Comparison of ENCODE assay signal across 10 cellular contexts in the genomic region with DNA sequence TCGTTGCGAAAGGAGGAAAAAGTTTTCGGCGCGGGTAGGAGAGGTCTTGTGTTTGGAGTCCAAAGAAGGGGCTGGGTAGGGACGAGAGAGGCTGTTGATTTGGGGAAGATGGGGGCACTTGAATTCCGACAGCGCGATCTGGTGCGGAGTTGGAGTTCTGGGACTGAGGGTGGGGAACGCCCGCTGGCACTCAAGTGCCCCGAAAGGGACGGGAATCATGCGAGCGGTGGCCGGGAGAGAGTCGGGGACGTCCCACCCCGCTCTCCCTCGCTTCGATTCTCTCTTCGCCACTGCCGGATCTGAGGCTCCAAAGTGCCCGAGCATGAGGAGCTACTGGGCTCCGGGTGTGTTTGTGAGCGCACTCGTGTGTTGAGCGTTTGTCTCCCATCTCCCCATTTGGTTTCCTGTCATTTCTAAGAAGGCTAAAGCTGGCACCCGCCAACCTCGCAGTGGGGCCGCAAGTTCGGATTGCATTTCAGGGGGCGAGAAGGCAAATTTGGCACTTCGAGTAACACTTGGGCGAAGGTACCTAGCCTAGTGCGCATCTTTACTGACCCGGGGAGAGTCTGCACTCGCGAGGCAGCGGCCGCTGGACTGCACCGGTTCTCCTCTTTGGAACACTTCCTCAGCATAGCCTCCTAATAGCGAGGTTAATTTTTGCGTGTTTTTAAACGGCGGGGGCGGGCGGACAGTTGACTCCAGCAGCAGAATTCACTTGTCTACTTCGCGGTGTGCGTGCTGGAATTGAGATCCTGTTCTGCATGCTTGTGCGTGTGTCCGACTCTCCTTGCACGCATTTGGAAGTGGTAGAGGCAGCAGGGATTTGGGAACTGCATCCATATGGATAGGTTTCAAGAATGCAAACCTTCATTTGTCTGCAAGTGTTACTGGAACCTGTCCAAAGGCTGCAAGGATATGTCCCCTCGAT. TPM values are rescaled to one million over a fixed set of nuclear protein-coding genes. Genes with fewer than 3 reads are reported as not detected.
DNase-seq lines count a peak whose midpoint lies in the region; ATAC-seq and TF ChIP-seq lines count a peak whose summit lies in the region.
"Had no signal": no experiment of that assay in that cellular context is flagged by ENCODE, and none has a peak within 500 bp of the region (broad histone marks: within the 10 kb centered on the region; RNA-seq: fewer than 3 reads in every experiment).

No MANE protein-coding gene starts in this region.

- no peaks in the 10 kb centered on the region for H4K20me1 ChIP-seq in H9 (ENCODE audit: control insufficient read depth, insufficient read depth, insufficient read length)

- H3K9me3 Mint-ChIP-seq in H9 (peaks cover 0 to 2% of the 10 kb centered on the region in 2 experiments; a peak in 3 of 5 replicates), T-cell (no peaks in the 10 kb centered on the region)

- no peak for TF ChIP-seq CTCF in H9 (conservative IDR thresholded peaks at IDR 0.05)
- TF ChIP-seq CTCF in left ventricle myocardium inferior (IDR thresholded peaks at IDR 0.05; ENCODE audit: borderline replicate concordance) = no peak
- TF ChIP-seq CTCF in sigmoid colon (IDR thresholded peaks at IDR 0.05) = no peak

- no peak overlapping the region for H2BK120ac ChIP-seq in H9 (ENCODE audit: low read depth, low read length, poor library complexity, severe bottlenecking)

- no peak overlapping the region for H2BK15ac ChIP-seq in H9 (ENCODE audit: low read depth, low read length)

- H3K4me1 Mint-ChIP-seq in H9 (peaks cover 17 to 23% of the 10 kb centered on the region in 2 experiments), T-cell (peaks cover 23 to 26% (median 24%) of the 10 kb centered on the region in 3 donors)
- H3K4me1 Mint-ChIP-seq: IgD-negative memory B cell had no signal

- peak; percentile 50 for DNase-seq in H9
- no peak for DNase-seq in T-cell
- no peak for DNase-seq in left ventricle myocardium inferior
- no peak for DNase-seq in sigmoid colon
- no peak for DNase-seq in AML-193 (lab: John Stamatoyannopoulos, UW)
- no peak for DNase-seq in DMS153 (lab: John Stamatoyannopoulos, UW)

- H3K4me1 ChIP-seq in H9 (ENCODE audit: insufficient read depth, low read length) (no peaks in the 10 kb centered on the region; the same call in 1 of the 2 replicates), left ventricle myocardium inferior (peaks cover 20% of the 10 kb centered on the region), sigmoid colon (peaks cover 0 to 26% (median 16%) of the 10 kb centered on the region in 4 donors)

- H3K4me3 Mint-ChIP-seq in H9 (peak overlapping the region; percentile 85 to 96), T-cell (peak overlapping the region; percentile 62 to 87 (median 63))

- H3K27ac ChIP-seq in H9 (ENCODE audit: insufficient read length, low read depth, low read length) (no peak overlapping the region), left ventricle myocardium inferior (replicated peaks) (no peak overlapping the region), sigmoid colon (peak overlapping the region; percentile 85 to 92 (median 88))

- no peak overlapping the region for H3K14ac ChIP-seq in H9 (ENCODE audit: insufficient read depth, low read length)

- H4K5ac ChIP-seq in H9 (ENCODE audit: insufficient read length, low read depth, low read length) = no peak overlapping the region

- H3K9ac ChIP-seq in H9 (ENCODE audit: extremely low read depth, insufficient read length, low read length) = peak overlapping the region; percentile 4

- peaks cover 25% of the 10 kb centered on the region for H3K23me2 ChIP-seq in H9 (ENCODE audit: insufficient read length, low read depth, low read length, poor library complexity, severe bottlenecking)

- peak overlapping the region; percentile 66 for H3K4me2 ChIP-seq in H9 (ENCODE audit: insufficient read depth, insufficient read length, low read length)

- H3K36me3 Mint-ChIP-seq in H9 (ENCODE audit: insufficient read depth in 1 of 3, low read depth in 3 of 3) (no peaks in the 10 kb centered on the region; a peak in 1 of 7 replicates), T-cell (no peaks in the 10 kb centered on the region)

- no peak overlapping the region for H2BK12ac ChIP-seq in H9 (ENCODE audit: insufficient read length, low read depth, low read length)

- H3K27me3 Mint-ChIP-seq in H9 (ENCODE audit: low read depth) = peaks cover 56% of the 10 kb centered on the region
- H3K27me3 Mint-ChIP-seq in T-cell = peaks cover 65 to 82% of the 10 kb centered on the region in 2 donors

- ATAC-seq in T-cell (replicated peaks in 1 of 4) = no peak
- no peak for ATAC-seq in esophagus mucosa
- ATAC-seq in GM18498 (IDR thresholded peaks at IDR 0.05; ENCODE audit: unreplicated experiment) = no peak

- H2BK5ac ChIP-seq in H9 (ENCODE audit: insufficient read length, low read length) = no peak overlapping the region

- no peak for TF ChIP-seq POLR2A in sigmoid colon (IDR thresholded peaks at IDR 0.05)

- no peaks in the 10 kb centered on the region for H3K36me3 ChIP-seq in left ventricle myocardium inferior
- H3K36me3 ChIP-seq in sigmoid colon = no peaks in the 10 kb centered on the region

- no peak overlapping the region for H2BK20ac ChIP-seq in H9 (ENCODE audit: low read depth, low read length, poor library complexity, severe bottlenecking)

- H3T11ph ChIP-seq in H9 (ENCODE audit: low read length) = no peak overlapping the region

- POLR2A ChIA-PET in T-cell (lab: Charles Lee) = no interaction called here

- no peak overlapping the region for H3K56ac ChIP-seq in H9 (ENCODE audit: insufficient read length, low read depth, low read length)

- TF ChIP-seq EP300 in sigmoid colon (IDR thresholded peaks at IDR 0.05) = no peak

- intact Hi-C loops in left ventricle myocardium inferior (cut with micrococcal nuclease) = no loop called here
- intact Hi-C loops in sigmoid colon (cut with DNase I) = loop anchor here (2.0 to 10.0 kb wide), 4 partner anchors 157 to 510 kb away; no protein-coding TSS in a partner anchor

- WGBS in H9 (ENCODE audit: extremely low coverage, insufficient read length, low lambda C conversion rate) = no CpG with 5 or more reads among the region's 56 CpGs
- whole genome bisulfite sequencing in sigmoid colon, 2 donors = 0 to 1% methylated on average over 56 of the region's 56 CpGs

- H4K8ac ChIP-seq in H9 (replicated peaks; ENCODE audit: insufficient read length, low read depth, low read length) = no peak overlapping the region

- no peak overlapping the region for H3K23ac ChIP-seq in H9 (ENCODE audit: insufficient read length, low read depth, low read length)

- no peaks in the 10 kb centered on the region for H3K79me2 ChIP-seq in H9 (ENCODE audit: insufficient read depth, low read length)

- H2AFZ ChIP-seq in H9 (ENCODE audit: low read length) = no peak overlapping the region

- no peak overlapping the region for H2AK5ac ChIP-seq in H9 (ENCODE audit: insufficient read length, low read length)

- CTCF ChIA-PET in T-cell (lab: Charles Lee) = no interaction called here

- H4K91ac ChIP-seq in H9 (ENCODE audit: insufficient read length, low read depth, low read length) = no peak overlapping the region

- no peak overlapping the region for H3K4ac ChIP-seq in H9 (ENCODE audit: low read depth, low read length)

- no peaks in the 10 kb centered on the region for H3K79me1 ChIP-seq in H9 (ENCODE audit: insufficient read depth, low read depth, low read length, poor library complexity, severe bottlenecking)

- H3K9me3 ChIP-seq in H9 (ENCODE audit: control insufficient read depth, low read depth, low read length) (no peaks in the 10 kb centered on the region), left ventricle myocardium inferior (replicated peaks) (no peaks in the 10 kb centered on the region), sigmoid colon (no peaks in the 10 kb centered on the region)

- H3K18ac ChIP-seq in H9 (ENCODE audit: insufficient read length, low read depth, low read length) = no peak overlapping the region

- H3K4me3 ChIP-seq in left ventricle myocardium inferior = peak overlapping the region; percentile 59
- peak overlapping the region; percentile 72 to 91 (median 86) for H3K4me3 ChIP-seq in sigmoid colon

- H3K27ac Mint-ChIP-seq in H9 (no peak overlapping the region; a peak in 1 of 7 replicates), T-cell (peak overlapping the region in 1 of 2 donors; percentile 17)
- H3K27ac Mint-ChIP-seq: IgD-negative memory B cell had no signal

- H3K27me3 ChIP-seq in H9 (ENCODE audit: insufficient read depth, low read length) (peaks cover 7% of the 10 kb centered on the region; the same call in 1 of the 2 replicates), left ventricle myocardium inferior (ENCODE audit: low read depth) (peaks cover 84% of the 10 kb centered on the region), sigmoid colon (peaks cover 0 to 5% (median 0%) of the 10 kb centered on the region in 3 donors)

RNA-seq across cellular contexts. Expression of gene CHRM3, which starts 1.2 kb away (rescaled TPM):
- total RNA-seq in H9 (2021) (3.8 and 4.2 TPM in 2 replicates), T-cell (1 to 10 TPM in 1 of 5 donors, under 1 TPM in 4; 0.03 to 1.3 (median 0.23) TPM), left ventricle myocardium inferior (0.36 TPM), sigmoid colon (100 to 1,000 TPM in 1 of 4 donors, 10 to 100 TPM in 3; 43.9 to 111 (median 69.0) TPM), esophagus mucosa (0.68 TPM)
- polyA plus RNA-seq in sigmoid colon = 1 to 10 TPM in 1 of 3 donors, under 1 TPM in 2; 0.60 to 5.0 (median 0.92) TPM
- total RNA-seq: endothelial cell of umbilical vein had no signal
- polyA plus RNA-seq: endothelial cell of umbilical vein, IgD-negative memory B cell had no signal

Comparison
In these comparisons a context has a peak if more than half of its experiments do, and no peak if none do; other contexts are left out.
1. H3K27ac ChIP-seq: peak in sigmoid colon (4 of 4); none in H9 (single experiment) and left ventricle myocardium inferior (single experiment).